8 cellular contexts compared by ENCODE assay signal in genomic region chr17:7651097-7651958, GRCh38. TPM values are rescaled to one million over a fixed set of nuclear protein-coding genes. Genes with fewer than 3 reads are reported as not detected.
DNase-seq lines count a peak whose midpoint lies in the region; ATAC-seq and TF ChIP-seq lines count a peak whose summit lies in the region.

No MANE protein-coding gene starts in this region.

- H2AFZ ChIP-seq in MM.1S (ENCODE audit: low read length) = no peak overlapping the region

- intact Hi-C loops in natural killer cell (cut with micrococcal nuclease) = no loop called here

- H4K20me1 ChIP-seq in MM.1S (ENCODE audit: insufficient read depth, low read length) = no peaks in the 10 kb centered on the region

- H3K36me3 Mint-ChIP-seq in effector memory CD8-positive, alpha-beta T cell (ENCODE audit: insufficient read depth) = peaks cover 2% of the 10 kb centered on the region
- H3K36me3 Mint-ChIP-seq in natural killer cell = no peaks in the 10 kb centered on the region

- H3K36me3 ChIP-seq in BE2C (no peaks in the 10 kb centered on the region), MM.1S (replicated peaks; ENCODE audit: insufficient read depth, low read length) (no peaks in the 10 kb centered on the region)

- H3K9me3 Mint-ChIP-seq in effector memory CD8-positive, alpha-beta T cell = no peaks in the 10 kb centered on the region
- H3K9me3 Mint-ChIP-seq in natural killer cell = no peaks in the 10 kb centered on the region

- peak overlapping the region; percentile 20; the same call in 1 of the 2 replicates for H3K4me3 ChIP-seq in BE2C (ENCODE audit: low read depth, low read length)
- peak overlapping the region; percentile 44 for H3K4me3 ChIP-seq in MM.1S (ENCODE audit: low read length)

- H3K4me1 ChIP-seq in BE2C = no peaks in the 10 kb centered on the region
- H3K4me1 ChIP-seq in MM.1S (ENCODE audit: low read length) = no peaks in the 10 kb centered on the region

- H3K79me2 ChIP-seq in MM.1S (ENCODE audit: low read length) = no peaks in the 10 kb centered on the region

- ATAC-seq in effector memory CD8-positive, alpha-beta T cell (replicated peaks) = peak; percentile 14
- ATAC-seq in natural killer cell (peak in 1 of 3 donors; percentile 7), HG02798 (IDR thresholded peaks at IDR 0.05; ENCODE audit: poor library complexity, unreplicated experiment) (no peak), HG02885 (IDR thresholded peaks at IDR 0.05; ENCODE audit: poor library complexity, unreplicated experiment) (no peak)

- H3K27ac Mint-ChIP-seq in effector memory CD8-positive, alpha-beta T cell = peak overlapping the region in 1 of 2 donors; percentile 86
- H3K27ac Mint-ChIP-seq in natural killer cell = no peak overlapping the region

- no peaks in the 10 kb centered on the region for H3K9me2 ChIP-seq in MM.1S (replicated peaks; ENCODE audit: insufficient read depth, low read length)

- H3K9me3 ChIP-seq in BE2C (no peaks in the 10 kb centered on the region), MM.1S (replicated peaks; ENCODE audit: insufficient read depth, low read length) (no peaks in the 10 kb centered on the region)

- TF ChIP-seq CTCF in BE2C (IDR thresholded peaks at IDR 0.05; ENCODE audit: low read depth, low read length) (no peak), MM.1S (IDR thresholded peaks at IDR 0.05; ENCODE audit: low read length) (no peak), natural killer cell (IDR thresholded peaks at IDR 0.05) (no peak)

- no peaks in the 10 kb centered on the region for H3F3A ChIP-seq in MM.1S (ENCODE audit: insufficient read depth, low read length)

- peaks cover 14 to 15% of the 10 kb centered on the region in 2 donors for H3K4me1 Mint-ChIP-seq in effector memory CD8-positive, alpha-beta T cell (ENCODE audit: low read depth in 2 of 2)
- H3K4me1 Mint-ChIP-seq in natural killer cell = peaks cover 15 to 17% of the 10 kb centered on the region in 2 donors

- no peak overlapping the region for H3K27ac ChIP-seq in MM.1S (ENCODE audit: low read length)

- H3K27me3 Mint-ChIP-seq in effector memory CD8-positive, alpha-beta T cell = peaks cover 52 to 69% of the 10 kb centered on the region in 2 donors
- peaks cover 28 to 32% of the 10 kb centered on the region in 2 donors for H3K27me3 Mint-ChIP-seq in natural killer cell (ENCODE audit: low read depth in 2 of 2)

- no peak for DNase-seq in BE2C
- DNase-seq in MM.1S = no peak
- no peak for DNase-seq in effector memory CD8-positive, alpha-beta T cell
- no peak for DNase-seq in natural killer cell
- no peak for DNase-seq in germinal center (ENCODE audit: low spot score)
- no peak for DNase-seq in NCI-H2081 (lab: John Stamatoyannopoulos, UW)

- H3K9ac ChIP-seq in MM.1S (ENCODE audit: low read length) = no peak overlapping the region

- peak overlapping the region; percentile 79 to 88 for H3K4me3 Mint-ChIP-seq in effector memory CD8-positive, alpha-beta T cell
- H3K4me3 Mint-ChIP-seq in natural killer cell = peak overlapping the region; percentile 95

- H3K4me2 ChIP-seq in MM.1S (ENCODE audit: low read depth, low read length) = peak overlapping the region; percentile 69

- peaks cover 17% of the 10 kb centered on the region for H3K27me3 ChIP-seq in BE2C
- peaks cover 81% of the 10 kb centered on the region for H3K27me3 ChIP-seq in MM.1S (replicated peaks; ENCODE audit: insufficient read depth, low read length)

RNA-seq across cellular contexts. Expression of gene ATP1B2, which starts 0.6 kb away (rescaled TPM):
- not detected for polyA plus RNA-seq in BE2C (2012; ENCODE audit: insufficient read depth, insufficient read length, low read depth)
- under 1 TPM in 2 of 3 donors, not detected in 1; 0.18 to 0.19 TPM for total RNA-seq in natural killer cell

RNA-seq across cellular contexts. Expression of gene SHBG, which starts 21.4 kb away (rescaled TPM):
- polyA plus RNA-seq in BE2C (2012; ENCODE audit: insufficient read depth, insufficient read length, low read depth) = not detected
- total RNA-seq in natural killer cell = not detected

RNA-seq across cellular contexts. Expression of gene SAT2, which starts 23.7 kb away (rescaled TPM):
- polyA plus RNA-seq in BE2C (2012; ENCODE audit: insufficient read depth, insufficient read length, low read depth) = 42.1 TPM
- total RNA-seq in natural killer cell = 10 to 100 TPM; 63.0 to 71.6 (median 70.1) TPM

RNA-seq across cellular contexts. Expression of gene TP53, which starts 36.0 kb away (rescaled TPM):
- polyA plus RNA-seq in BE2C (2012; ENCODE audit: insufficient read depth, insufficient read length, low read depth) = 85.4 TPM
- total RNA-seq in natural killer cell = 10 to 100 TPM; 56.5 to 65.5 (median 62.0) TPM

RNA-seq across cellular contexts. Expression of gene FXR2, which starts 36.6 kb away (rescaled TPM):
- polyA plus RNA-seq in BE2C (2012; ENCODE audit: insufficient read depth, insufficient read length, low read depth) = 30.9 TPM
- 10 to 100 TPM; 23.7 to 40.2 (median 29.5) TPM for total RNA-seq in natural killer cell
